Comparison of ENCODE assay signal across 1 cellular context in genomic region chr17:57379237-57380054, GRCh38.
TF ChIP-seq lines count a peak whose summit lies in the region.

No MANE protein-coding gene starts in this region.

TF ChIP-seq in K562, 482 proteins besides CTCF, POLR2A, EP300 and RAD21 (continued from another document and continues in another):
- TF ChIP-seq ZNF318 (IDR thresholded peaks at IDR 0.05; ENCODE audit: borderline replicate concordance in 1 of 2, low read depth in 1 of 2) (no peak), USF1 (CRISPR knock-in tag; IDR thresholded peaks at IDR 0.05) (no peak), MCM7 (IDR thresholded peaks at IDR 0.05) (no peak), HDAC2 (IDR thresholded peaks at IDR 0.05) (peak; percentile 90), CCAR2 (IDR thresholded peaks at IDR 0.05; ENCODE audit: low read depth, low read length) (no peak), SP2 (IDR thresholded peaks at IDR 0.05; ENCODE audit: extremely low read depth, low read depth, low read length, poor library complexity, severe bottlenecking) (no peak), ZFX (CRISPR knock-in tag; IDR thresholded peaks at IDR 0.05) (no peak; the same call in 1 of the 2 replicates), ZNF592 (IDR thresholded peaks at IDR 0.05) (peak; percentile 46; the same call in 1 of the 2 replicates), SNRNP70 (optimal IDR thresholded peaks at IDR 0.05; ENCODE audit: low read depth, low read length) (no peak), ZNF586 (CRISPR knock-in tag; conservative IDR thresholded peaks at IDR 0.05) (no peak), RNF2 (IDR thresholded peaks at IDR 0.05) (peak; percentile 97), ETS1 (conservative IDR thresholded peaks at IDR 0.05; ENCODE audit: control insufficient read depth, low read depth, low read length) (0 out of 2 replicates have a peak, but pooled peaks have one; percentile 55), HDAC8 (tag; IDR thresholded peaks at IDR 0.05) (no peak), BCOR (IDR thresholded peaks at IDR 0.05) (peak; percentile 72), ZNF77 (CRISPR knock-in tag; IDR thresholded peaks at IDR 0.05) (no peak), ZNF512 (tag; IDR thresholded peaks at IDR 0.05) (0 out of 2 replicates have a peak, but pooled peaks have one; percentile 14), CBFA2T3 (IDR thresholded peaks at IDR 0.05) (peak; percentile 99), NFIC (IDR thresholded peaks at IDR 0.05) (peak; percentile 90), ATF1 (CRISPR knock-in tag; IDR thresholded peaks at IDR 0.05) (no peak), ATF1 (tag; IDR thresholded peaks at IDR 0.05) (peak; percentile 56), MCM2 (IDR thresholded peaks at IDR 0.05; ENCODE audit: low read depth) (no peak), ZNF282 (CRISPR knock-in tag; IDR thresholded peaks at IDR 0.05) (no peak), NONO (IDR thresholded peaks at IDR 0.05; ENCODE audit: low read depth in 2 of 2, low read length in 1 of 2) (0 out of 4 replicates have a peak, but pooled peaks of 1 of the 2 experiments have one; percentile 49), MAFG (tag; conservative IDR thresholded peaks at IDR 0.05) (peak; percentile 97), POLR3A (IDR thresholded peaks at IDR 0.05; ENCODE audit: borderline replicate concordance, extremely low read depth, insufficient read depth, insufficient read length) (no peak), CBX2 (IDR thresholded peaks at IDR 0.05; ENCODE audit: insufficient read depth, low read length, poor library complexity, severe bottlenecking) (no peak), REST (CRISPR knock-in tag; IDR thresholded peaks at IDR 0.05; ENCODE audit: low read depth) (peak; percentile 66; the same call in 1 of the 2 replicates), FOXP4 (CRISPR knock-in tag; IDR thresholded peaks at IDR 0.05; ENCODE audit: borderline replicate concordance) (no peak), HNRNPL (IDR thresholded peaks at IDR 0.05; ENCODE audit: low read depth, low read length) (no peak), ETV1 (tag; conservative IDR thresholded peaks at IDR 0.05; ENCODE audit: low read depth) (peak; percentile 92), ZSCAN32 (CRISPR knock-in tag; IDR thresholded peaks at IDR 0.05) (no peak), ZNF146 (CRISPR knock-in tag; IDR thresholded peaks at IDR 0.05; ENCODE audit: unreplicated experiment) (no peak), GABPB2 (CRISPR knock-in tag; conservative IDR thresholded peaks at IDR 0.05) (no peak), SRSF9 (IDR thresholded peaks at IDR 0.05; ENCODE audit: borderline replicate concordance, low read depth, low read length) (no peak), ESRRA (IDR thresholded peaks at IDR 0.05; ENCODE audit: borderline replicate concordance, low read depth) (peak; percentile 48; the same call in 1 of the 2 replicates), NUFIP1 (IDR thresholded peaks at IDR 0.05; ENCODE audit: partially characterized antibody) (no peak), ZNF780A (CRISPR knock-in tag; IDR thresholded peaks at IDR 0.05) (no peak)
